10 cellular contexts compared by ENCODE assay signal in genomic region chr5:96259211-96259772, GRCh38.
DNase-seq lines count a peak whose midpoint lies in the region; ATAC-seq and TF ChIP-seq lines count a peak whose summit lies in the region.
"Had no signal": no experiment of that assay in that cellular context is flagged by ENCODE, and none has a peak within 500 bp of the region (broad histone marks: within the 10 kb centered on the region; RNA-seq: fewer than 3 reads in every experiment).

No MANE protein-coding gene starts in this region.

- no peak for TF ChIP-seq POLR2A in transverse colon (IDR thresholded peaks at IDR 0.05)

- peak overlapping the region; percentile 24; the same call in 1 of the 2 replicates for H3K4me3 ChIP-seq in ACC112 (ENCODE audit: low read depth, low read length)
- H3K4me3 ChIP-seq in heart right ventricle, result no peak overlapping the region
- H3K4me3 ChIP-seq in transverse colon, result no peak overlapping the region

- H3K9me3 ChIP-seq in heart right ventricle (peaks cover 0 to 4% (median 0%) of the 10 kb centered on the region in 11 donors), transverse colon (no peaks in the 10 kb centered on the region)

- intact Hi-C loops in heart right ventricle (cut with DNase I), result loop anchor here in 2 of 10 donors (5.0 to 10.0 kb wide), 2 partner anchors 33 to 294 kb away; partner anchors contain the start of gene ELL2 (in 2 of the 2)
- intact Hi-C loops in transverse colon (cut with DNase I; ENCODE audit: low total_unique reads), result no loop called here

- no peaks in the 10 kb centered on the region for H3K79me2 ChIP-seq in ACC112 (ENCODE audit: control insufficient read depth, insufficient read depth, low read length, unreplicated experiment)

- ATAC-seq in heart right ventricle, result peak in 7 of 8 donors; percentile 40 to 87 (median 66)

- CTCF ChIA-PET in RWPE1 (lab: Yijun Ruan, JAX), result no interaction called here

- H3K27me3 ChIP-seq in ACC112 (ENCODE audit: insufficient read depth, low read length), result no peaks in the 10 kb centered on the region
- no peaks in the 10 kb centered on the region for H3K27me3 ChIP-seq in heart right ventricle
- no peaks in the 10 kb centered on the region for H3K27me3 ChIP-seq in transverse colon

- 29 to 47% methylated on average over 2 of the region's 2 CpGs for WGBS in heart right ventricle, 2 donors
- 57% methylated on average over 2 of the region's 2 CpGs; no CpG with 5 or more reads in 1 of the 2 donors for WGBS in transverse colon (ENCODE audit: low coverage in 1 of 2), 2 donors

- DNase-seq in H4 (ENCODE audit: low spot score) (peak; percentile 66), RWPE1 (ENCODE audit: low spot score) (peak; percentile 62), heart right ventricle (no peak), transverse colon (no peak), NCI-H1930 (lab: John Stamatoyannopoulos, UW) (no peak)
- no peak for DNase-seq in NK-92 treated with Interleukin-12 subunit alpha and Interleukin-12 subunit beta, amount 100 ng/mL, for 24 hours (lab: John Stamatoyannopoulos, UW)
- no peak for DNase-seq in effector CD4-positive, alpha-beta T cell
- DNase-seq: CD8-positive, alpha-beta memory T cell; NCI-H2227 treated with DMSO at 0.1 percent for 48 hours had no signal

- no peaks in the 10 kb centered on the region for H3K36me3 ChIP-seq in ACC112 (ENCODE audit: insufficient read depth, low read length)
- H3K36me3 ChIP-seq in heart right ventricle, result no peaks in the 10 kb centered on the region
- H3K36me3 ChIP-seq in transverse colon, result no peaks in the 10 kb centered on the region

- H3K27ac ChIP-seq in ACC112 (ENCODE audit: low read depth, low read length) (peak overlapping the region; percentile 97), RWPE1 (no peak overlapping the region), heart right ventricle (peak overlapping the region in 5 of 10 donors; percentile 9 to 60 (median 17)), transverse colon (no peak overlapping the region)

- in situ Hi-C loops in transverse colon (cut with MboI; ENCODE audit: low pct_ligation_motif_present in 1 of 4, low pct_unique_long_range_greater_than_20kb in 1 of 4, low sequenced_read_pairs in 3 of 4), result no loop called here

- no peak overlapping the region for H2AFZ ChIP-seq in ACC112 (ENCODE audit: low read length, unreplicated experiment)

- POLR2A ChIA-PET in RWPE1 (lab: Yijun Ruan, JAX; ENCODE audit: low non-redundant PET), result no interaction called here

- TF ChIP-seq EP300 in transverse colon (IDR thresholded peaks at IDR 0.05; ENCODE audit: low read depth), result no peak

- TF ChIP-seq CTCF in RWPE1 (conservative IDR thresholded peaks at IDR 0.05; ENCODE audit: low read depth), result no peak
- no peak for TF ChIP-seq CTCF in heart right ventricle (IDR thresholded peaks at IDR 0.05)
- TF ChIP-seq CTCF in transverse colon (IDR thresholded peaks at IDR 0.05), result no peak

- peaks cover 59% of the 10 kb centered on the region for H3K4me1 ChIP-seq in ACC112 (ENCODE audit: control insufficient read depth, insufficient read depth, low read length, unreplicated experiment)
- peaks cover 0 to 30% (median 10%) of the 10 kb centered on the region in 9 donors for H3K4me1 ChIP-seq in heart right ventricle
- H3K4me1 ChIP-seq in transverse colon, result no peaks in the 10 kb centered on the region

Comparison
In these comparisons a context has a peak if more than half of its experiments do, and no peak if none do; other contexts are left out.
1. DNase-seq: peak in H4 (single experiment) and RWPE1 (single experiment); none in heart right ventricle (0 of 2), transverse colon (single experiment), NK-92 treated with Interleukin-12 subunit alpha and Interleukin-12 subunit beta, amount 100 ng/mL, for 24 hours (single experiment), NCI-H1930 (0 of 2) and effector CD4-positive, alpha-beta T cell (single experiment).